In the genomic region with DNA sequence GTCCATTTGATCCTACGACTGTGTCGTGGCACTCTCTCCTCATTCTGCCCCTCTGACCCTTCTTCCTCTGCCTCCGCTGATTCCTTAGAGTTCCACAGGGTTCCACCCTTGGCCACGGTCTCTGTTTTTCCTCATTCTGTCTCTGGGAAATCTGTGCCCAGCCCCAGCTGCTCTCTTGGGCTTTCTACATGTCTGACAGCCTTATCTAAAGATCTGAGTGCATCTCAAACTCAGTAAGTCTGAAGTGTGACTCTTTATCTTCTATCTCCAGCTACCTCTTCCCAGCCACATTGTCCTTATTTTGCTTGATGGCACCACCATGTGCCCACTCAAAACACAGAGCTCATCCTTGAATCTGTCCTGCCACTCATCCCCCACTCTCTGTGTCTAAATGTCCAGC, we compare ENCODE assay signal across 24 cellular contexts.
DNase-seq lines count a peak whose midpoint lies in the region; ATAC-seq, FAIRE-seq and TF ChIP-seq lines count a peak whose summit lies in the region.
"Had no signal": no experiment of that assay in that cellular context is flagged by ENCODE, and none has a peak within 500 bp of the region (broad histone marks: within the 10 kb centered on the region; RNA-seq: fewer than 3 reads in every experiment).

No MANE protein-coding gene starts in this region.

- H3K4me2 ChIP-seq in SK-N-SH: no peak overlapping the region

- peaks cover 12 to 40% of the 10 kb centered on the region in 2 experiments; a peak in 2 of 4 replicates for H3K4me1 ChIP-seq in SK-N-SH (ENCODE audit: control insufficient read depth in 1 of 2, insufficient read depth in 2 of 2, low read depth in 1 of 2, low read length in 1 of 2)
- peaks cover 49 to 100% (median 97%) of the 10 kb centered on the region in 4 donors for H3K4me1 ChIP-seq in esophagus muscularis mucosa
- H3K4me1 ChIP-seq in pancreas: no peaks in the 10 kb centered on the region
- H3K4me1 ChIP-seq in vagina: peaks cover 26% of the 10 kb centered on the region
- H3K4me1 ChIP-seq: Caco-2 had no signal

- peaks cover 5% of the 10 kb centered on the region for H3F3A ChIP-seq in SK-N-SH (replicated peaks; ENCODE audit: insufficient read depth)

- H2AFZ ChIP-seq in SK-N-SH (ENCODE audit: low read depth): no peak overlapping the region

- no peak overlapping the region for H3K9ac ChIP-seq in SK-N-SH

- no peak overlapping the region for H3K27ac Mint-ChIP-seq in T-cell
- H3K27ac Mint-ChIP-seq: CD4-positive, alpha-beta T cell; H9; IgD-negative memory B cell had no signal

- H3K9me3 ChIP-seq in SK-N-SH: no peaks in the 10 kb centered on the region
- H3K9me3 ChIP-seq in esophagus muscularis mucosa: no peaks in the 10 kb centered on the region
- no peaks in the 10 kb centered on the region for H3K9me3 ChIP-seq in pancreas
- H3K9me3 ChIP-seq in vagina: no peaks in the 10 kb centered on the region
- H3K9me3 ChIP-seq: Caco-2, MG63 had no signal

- DNase-seq in SK-N-SH (no peak), esophagus muscularis mucosa (ENCODE audit: extremely low spot score) (no peak), pancreas (peak in 1 of 6 donors; percentile 27), vagina (ENCODE audit: extremely low spot score in 2 of 2) (no peak), T-cell (no peak), urothelium cell line (ENCODE audit: low spot score) (no peak), erythroblast (lab: John Stamatoyannopoulos, UW) (no peak)
- DNase-seq: Caco-2; CD4-positive, alpha-beta T cell; GDM1; H9; Karpas-422; MG63; NCI-H1048; NCI-H1436; NCI-H1930; NCI-H226; NCI-H524; NCI-H82; PC-3; RPMI8226 had no signal

- CTCF ChIA-PET in SK-N-SH (lab: Yijun Ruan, JAX): interaction anchor here (0.7 to 1.7 kb wide), 10 partner anchors 10 to 202 kb away, joined by 3 to 6 read pairs (median 3); a partner anchor contains a TSS
- CTCF ChIA-PET in T-cell (lab: Charles Lee): no interaction called here

- FAIRE-seq in pancreas (lab: Jason Lieb, UNC) (no peak), urothelium cell line (lab: Jason Lieb, UNC) (no peak)

- no peaks in the 10 kb centered on the region for H3K79me2 ChIP-seq in SK-N-SH (ENCODE audit: insufficient read depth)

- H3K27me3 ChIP-seq in SK-N-SH (ENCODE audit: insufficient read depth) (no peaks in the 10 kb centered on the region; the same call in 1 of the 2 replicates), esophagus muscularis mucosa (no peaks in the 10 kb centered on the region), pancreas (no peaks in the 10 kb centered on the region), vagina (no peaks in the 10 kb centered on the region)
- H3K27me3 ChIP-seq: MG63 had no signal

- no peaks in the 10 kb centered on the region for H3K27me3 Mint-ChIP-seq in T-cell
- H3K27me3 Mint-ChIP-seq: CD4-positive, alpha-beta T cell; IgD-negative memory B cell had no signal

- H3K27ac ChIP-seq in SK-N-SH (ENCODE audit: low read depth in 2 of 2, low read length in 1 of 2) (peak overlapping the region in 1 of 2 experiments; percentile 26; a peak in 1 of 4 replicates), esophagus muscularis mucosa (replicated peaks in 1 of 4) (peak overlapping the region; percentile 88 to 95 (median 92)), pancreas (no peak overlapping the region), vagina (peak overlapping the region; percentile 38)
- H3K27ac ChIP-seq: 22Rv1 had no signal

- H3K4me3 ChIP-seq in SK-N-SH (ENCODE audit: low read depth in 2 of 2, low read length in 1 of 2) (no peak overlapping the region), esophagus muscularis mucosa (no peak overlapping the region), pancreas (no peak overlapping the region), vagina (no peak overlapping the region)
- H3K4me3 ChIP-seq: MG63 had no signal

- intact Hi-C loops in esophagus muscularis mucosa (cut with DNase I): loop anchor here (5.0 kb wide), 1 partner anchor 37 kb away; no protein-coding TSS in a partner anchor
- intact Hi-C loops in pancreas (cut with DNase I): no loop called here
- intact Hi-C loops in vagina (cut with DNase I): no loop called here

- H3K9me3 Mint-ChIP-seq in T-cell: no peaks in the 10 kb centered on the region
- H3K9me3 Mint-ChIP-seq: CD4-positive, alpha-beta T cell; H9; IgD-negative memory B cell had no signal

- 66% methylated on average over 4 of the region's 4 CpGs for WGBS in SK-N-SH (ENCODE audit: low lambda C conversion rate)
- 74% methylated on average over 4 of the region's 4 CpGs for WGBS in esophagus muscularis mucosa
- WGBS in pancreas, 2 donors: 45 to 54% methylated on average over 4 of the region's 4 CpGs

- TF ChIP-seq CTCF in SK-N-SH (IDR thresholded peaks at IDR 0.05): no peak
- no peak for TF ChIP-seq CTCF in esophagus muscularis mucosa (IDR thresholded peaks at IDR 0.05)
- TF ChIP-seq CTCF in pancreas (IDR thresholded peaks at IDR 0.05): no peak
- TF ChIP-seq CTCF in vagina (IDR thresholded peaks at IDR 0.05): no peak

- H4K20me1 ChIP-seq in SK-N-SH (ENCODE audit: insufficient read depth): no peaks in the 10 kb centered on the region

- no peak for TF ChIP-seq RAD21 in SK-N-SH (IDR thresholded peaks at IDR 0.05; ENCODE audit: low read length)

- H3K36me3 ChIP-seq in SK-N-SH (replicated peaks in 1 of 2; ENCODE audit: control insufficient read depth in 1 of 2, insufficient read depth in 2 of 2, low read length in 1 of 2) (no peaks in the 10 kb centered on the region), esophagus muscularis mucosa (peaks cover 0 to 3% (median under 1%) of the 10 kb centered on the region in 4 donors), pancreas (no peaks in the 10 kb centered on the region), vagina (no peaks in the 10 kb centered on the region)
- H3K36me3 ChIP-seq: MG63 had no signal

- TF ChIP-seq POLR2A in esophagus muscularis mucosa (IDR thresholded peaks at IDR 0.05; ENCODE audit: low read depth): no peak
- no peak for TF ChIP-seq POLR2A in vagina (IDR thresholded peaks at IDR 0.05)
- no peak for TF ChIP-seq POLR2A in erythroblast (IDR thresholded peaks at IDR 0.05; ENCODE audit: low read length)

- no peaks in the 10 kb centered on the region for H3K9me2 ChIP-seq in SK-N-SH

- no peak for ATAC-seq in SK-N-SH treated with all-trans-retinoic acid at 6 μM for 48 hours
- ATAC-seq in pancreas: peak in 3 of 4 donors; percentile 47 to 72 (median 61)
- no peak for ATAC-seq in T-cell (replicated peaks in 1 of 4)
- ATAC-seq: PC-3 had no signal

- POLR2A ChIA-PET in SK-N-SH (lab: Yijun Ruan, JAX) (no interaction called here), T-cell (lab: Charles Lee) (no interaction called here)

- no peak for TF ChIP-seq EP300 in SK-N-SH (IDR thresholded peaks at IDR 0.05; ENCODE audit: borderline replicate concordance in 1 of 2, low read depth in 1 of 2, low read length in 1 of 2)
- TF ChIP-seq EP300 in esophagus muscularis mucosa (IDR thresholded peaks at IDR 0.05): no peak

- H3K4me1 Mint-ChIP-seq in T-cell: no peaks in the 10 kb centered on the region

- no peak overlapping the region for H3K4me3 Mint-ChIP-seq in T-cell
- H3K4me3 Mint-ChIP-seq: CD4-positive, alpha-beta T cell; H9; IgD-negative memory B cell had no signal

- H3K36me3 Mint-ChIP-seq in T-cell: no peaks in the 10 kb centered on the region

TF ChIP-seq in SK-N-SH, 30 proteins besides CTCF, POLR2A, EP300 and RAD21 (continues in another document):
- TF ChIP-seq, protein P1, sequence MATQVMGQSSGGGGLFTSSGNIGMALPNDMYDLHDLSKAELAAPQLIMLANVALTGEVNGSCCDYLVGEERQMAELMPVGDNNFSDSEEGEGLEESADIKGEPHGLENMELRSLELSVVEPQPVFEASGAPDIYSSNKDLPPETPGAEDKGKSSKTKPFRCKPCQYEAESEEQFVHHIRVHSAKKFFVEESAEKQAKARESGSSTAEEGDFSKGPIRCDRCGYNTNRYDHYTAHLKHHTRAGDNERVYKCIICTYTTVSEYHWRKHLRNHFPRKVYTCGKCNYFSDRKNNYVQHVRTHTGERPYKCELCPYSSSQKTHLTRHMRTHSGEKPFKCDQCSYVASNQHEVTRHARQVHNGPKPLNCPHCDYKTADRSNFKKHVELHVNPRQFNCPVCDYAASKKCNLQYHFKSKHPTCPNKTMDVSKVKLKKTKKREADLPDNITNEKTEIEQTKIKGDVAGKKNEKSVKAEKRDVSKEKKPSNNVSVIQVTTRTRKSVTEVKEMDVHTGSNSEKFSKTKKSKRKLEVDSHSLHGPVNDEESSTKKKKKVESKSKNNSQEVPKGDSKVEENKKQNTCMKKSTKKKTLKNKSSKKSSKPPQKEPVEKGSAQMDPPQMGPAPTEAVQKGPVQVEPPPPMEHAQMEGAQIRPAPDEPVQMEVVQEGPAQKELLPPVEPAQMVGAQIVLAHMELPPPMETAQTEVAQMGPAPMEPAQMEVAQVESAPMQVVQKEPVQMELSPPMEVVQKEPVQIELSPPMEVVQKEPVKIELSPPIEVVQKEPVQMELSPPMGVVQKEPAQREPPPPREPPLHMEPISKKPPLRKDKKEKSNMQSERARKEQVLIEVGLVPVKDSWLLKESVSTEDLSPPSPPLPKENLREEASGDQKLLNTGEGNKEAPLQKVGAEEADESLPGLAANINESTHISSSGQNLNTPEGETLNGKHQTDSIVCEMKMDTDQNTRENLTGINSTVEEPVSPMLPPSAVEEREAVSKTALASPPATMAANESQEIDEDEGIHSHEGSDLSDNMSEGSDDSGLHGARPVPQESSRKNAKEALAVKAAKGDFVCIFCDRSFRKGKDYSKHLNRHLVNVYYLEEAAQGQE (IDR thresholded peaks at IDR 0.05; ENCODE audit: low read depth, low read length): no peak

TF ChIP-seq in SK-N-SH treated with all-trans-retinoic acid at 6 μM for 48 hours, 23 proteins besides CTCF, POLR2A, EP300 and RAD21:
- no peak for TF ChIP-seq PPARA (CRISPR knock-in tag; IDR thresholded peaks at IDR 0.05; ENCODE audit: borderline replicate concordance)
- TF ChIP-seq, protein P2, sequence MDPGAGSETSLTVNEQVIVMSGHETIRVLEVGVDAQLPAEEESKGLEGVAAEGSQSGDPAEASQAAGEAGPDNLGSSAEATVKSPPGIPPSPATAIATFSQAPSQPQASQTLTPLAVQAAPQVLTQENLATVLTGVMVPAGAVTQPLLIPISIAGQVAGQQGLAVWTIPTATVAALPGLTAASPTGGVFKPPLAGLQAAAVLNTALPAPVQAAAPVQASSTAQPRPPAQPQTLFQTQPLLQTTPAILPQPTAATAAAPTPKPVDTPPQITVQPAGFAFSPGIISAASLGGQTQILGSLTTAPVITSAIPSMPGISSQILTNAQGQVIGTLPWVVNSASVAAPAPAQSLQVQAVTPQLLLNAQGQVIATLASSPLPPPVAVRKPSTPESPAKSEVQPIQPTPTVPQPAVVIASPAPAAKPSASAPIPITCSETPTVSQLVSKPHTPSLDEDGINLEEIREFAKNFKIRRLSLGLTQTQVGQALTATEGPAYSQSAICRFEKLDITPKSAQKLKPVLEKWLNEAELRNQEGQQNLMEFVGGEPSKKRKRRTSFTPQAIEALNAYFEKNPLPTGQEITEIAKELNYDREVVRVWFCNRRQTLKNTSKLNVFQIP (CRISPR knock-in tag; IDR thresholded peaks at IDR 0.05; ENCODE audit: borderline replicate concordance, low read depth): no peak

Comparison
In these comparisons a context has a peak if more than half of its experiments do, and no peak if none do; other contexts are left out.
1. H3K27ac ChIP-seq: peak in esophagus muscularis mucosa (4 of 4) and vagina (single experiment); none in pancreas (0 of 4).
2. ATAC-seq: peak in pancreas (3 of 4); none in SK-N-SH treated with all-trans-retinoic acid at 6 μM for 48 hours (single experiment) and T-cell (0 of 4).